Comparison of ENCODE assay signal across 26 cellular contexts in the genomic region with DNA sequence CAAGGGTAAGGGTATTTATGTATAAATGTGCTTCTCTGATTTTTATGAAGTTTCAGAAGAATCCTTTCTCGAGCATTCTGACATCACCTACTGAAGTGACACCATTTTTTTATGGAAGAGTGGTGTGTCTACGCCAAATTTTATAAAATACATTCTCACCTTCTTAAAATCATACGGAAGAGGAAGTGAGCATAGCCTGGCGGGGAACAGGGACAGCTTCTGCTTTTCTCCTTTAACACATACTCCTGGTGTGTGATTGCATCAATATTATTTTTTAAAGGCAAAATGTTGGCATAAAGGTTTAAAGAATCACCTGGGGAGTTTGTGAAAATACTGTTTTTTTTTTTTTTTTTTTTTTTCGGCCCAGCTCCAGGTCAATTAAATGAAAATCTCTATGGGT.
"Had no signal": no experiment of that assay in that cellular context is flagged by ENCODE, and none has a peak within 500 bp of the region (broad histone marks: within the 10 kb centered on the region; RNA-seq: fewer than 3 reads in every experiment).

No MANE protein-coding gene starts in this region.

- DNase-seq: activated CD4-positive, alpha-beta T cell treated with anti-CD3 and anti-CD28 coated beads for 48 hours; activated CD8-positive, alpha-beta memory T cell treated with anti-CD3 and anti-CD28 coated beads, Interleukin-2, amount 10 ng/mL, durations not matched to agents 7 days and 5 days; activated CD8-positive, alpha-beta T cell treated with anti-CD3 and anti-CD28 coated beads for 36 hours; activated gamma-delta T cell; activated naive CD4-positive, alpha-beta T cell treated with anti-CD3 and anti-CD28 coated beads, Interleukin-2, amount 50 U/mL, for 16 hours; activated naive CD8-positive, alpha-beta T cell treated with anti-CD3 and anti-CD28 coated beads, Interleukin-2, amount 50 U/mL, for 24 hours; activated T-cell treated with anti-CD3 and anti-CD28 coated beads for 4 hours; anterior cingulate cortex; body of pancreas; cortex of kidney; endodermal cell; esophagus squamous epithelium; head of caudate nucleus; hypothalamus; left ventricle myocardium inferior; midbrain; ovary; stimulated activated CD4-positive, alpha-beta T cell treated with anti-CD3 and anti-CD28 coated beads, Interleukin-4, amount 100 ng/mL, for 24 hours; substantia nigra; tibial artery had no signal

- H3K36me3 ChIP-seq: cardiac muscle cell, esophagus squamous epithelium, gastroesophageal sphincter, left ventricle myocardium inferior, neutrophil, ovary, prostate gland, right atrium auricular region, tibial artery had no signal

- H3K27me3 ChIP-seq: body of pancreas, cardiac muscle cell, esophagus squamous epithelium, gastroesophageal sphincter, neutrophil, ovary, right atrium auricular region, tibial artery had no signal

- H3K9me3 ChIP-seq: body of pancreas, esophagus squamous epithelium, neutrophil, ovary, prostate gland, right atrium auricular region, tibial artery had no signal

- H3K27ac ChIP-seq: body of pancreas, cardiac muscle cell, esophagus squamous epithelium, gastroesophageal sphincter, left ventricle myocardium inferior, neutrophil, ovary, prostate gland, right atrium auricular region, tibial artery had no signal

- H3K4me1 ChIP-seq: body of pancreas, esophagus squamous epithelium, gastroesophageal sphincter, left ventricle myocardium inferior, prostate gland, right atrium auricular region, tibial artery had no signal

- H3K4me3 ChIP-seq: body of pancreas, cardiac muscle cell, esophagus squamous epithelium, gastroesophageal sphincter, left ventricle myocardium inferior, ovary, prostate gland, right atrium auricular region, tibial artery had no signal

- ATAC-seq: activated CD8-positive, alpha-beta memory T cell treated with anti-CD3 and anti-CD28 coated beads, Interleukin-2, amount 10 ng/mL, durations not matched to agents 7 days and 5 days; activated CD8-positive, alpha-beta T cell treated with anti-CD3 and anti-CD28 coated beads for 36 hours; activated naive CD8-positive, alpha-beta T cell treated with anti-CD3 and anti-CD28 coated beads, Interleukin-2, amount 50 U/mL, for 24 hours; body of pancreas; gastroesophageal sphincter; natural killer cell treated with Interleukin-12 subunit alpha and Interleukin-12 subunit beta and Interleukin-15 and Interleukin-18, amount 100 ng/mL, for 72 hours had no signal
